Comparison of ENCODE assay signal across 1 cellular context in the genomic region with DNA sequence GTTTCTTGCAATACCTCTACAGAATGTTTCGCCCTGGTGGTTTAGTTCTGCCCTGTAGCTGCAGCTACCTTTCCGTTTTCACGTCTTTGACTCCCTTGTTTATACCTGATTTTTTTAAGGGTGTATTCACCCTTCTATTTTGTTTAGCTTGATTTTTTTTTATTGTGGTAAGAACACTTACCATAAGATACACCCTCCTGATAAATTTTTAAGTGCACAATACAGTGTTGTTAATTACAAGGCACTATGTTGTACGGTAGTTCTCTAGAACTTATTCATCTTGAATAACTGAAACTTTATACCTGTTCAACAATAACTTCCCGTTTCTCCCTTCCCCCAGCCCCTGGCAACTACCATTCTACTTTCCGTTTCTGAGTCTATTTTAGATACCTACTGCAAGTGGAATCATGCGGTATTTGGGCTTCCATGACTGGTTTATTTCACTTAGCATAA.
TF ChIP-seq lines count a peak whose summit lies in the region.

No MANE protein-coding gene starts in this region.

TF ChIP-seq in IMR-90, 13 proteins besides CTCF, POLR2A, EP300 and RAD21 (continued from another document):
- TF ChIP-seq, protein P1, sequence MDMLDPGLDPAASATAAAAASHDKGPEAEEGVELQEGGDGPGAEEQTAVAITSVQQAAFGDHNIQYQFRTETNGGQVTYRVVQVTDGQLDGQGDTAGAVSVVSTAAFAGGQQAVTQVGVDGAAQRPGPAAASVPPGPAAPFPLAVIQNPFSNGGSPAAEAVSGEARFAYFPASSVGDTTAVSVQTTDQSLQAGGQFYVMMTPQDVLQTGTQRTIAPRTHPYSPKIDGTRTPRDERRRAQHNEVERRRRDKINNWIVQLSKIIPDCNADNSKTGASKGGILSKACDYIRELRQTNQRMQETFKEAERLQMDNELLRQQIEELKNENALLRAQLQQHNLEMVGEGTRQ (IDR thresholded peaks at IDR 0.05; ENCODE audit: low read depth, low read length): no peak
TF ChIP-seq in IMR-90: peak in this region for 0.
